ENCODE assay signal across 8 cellular contexts in the genomic region with DNA sequence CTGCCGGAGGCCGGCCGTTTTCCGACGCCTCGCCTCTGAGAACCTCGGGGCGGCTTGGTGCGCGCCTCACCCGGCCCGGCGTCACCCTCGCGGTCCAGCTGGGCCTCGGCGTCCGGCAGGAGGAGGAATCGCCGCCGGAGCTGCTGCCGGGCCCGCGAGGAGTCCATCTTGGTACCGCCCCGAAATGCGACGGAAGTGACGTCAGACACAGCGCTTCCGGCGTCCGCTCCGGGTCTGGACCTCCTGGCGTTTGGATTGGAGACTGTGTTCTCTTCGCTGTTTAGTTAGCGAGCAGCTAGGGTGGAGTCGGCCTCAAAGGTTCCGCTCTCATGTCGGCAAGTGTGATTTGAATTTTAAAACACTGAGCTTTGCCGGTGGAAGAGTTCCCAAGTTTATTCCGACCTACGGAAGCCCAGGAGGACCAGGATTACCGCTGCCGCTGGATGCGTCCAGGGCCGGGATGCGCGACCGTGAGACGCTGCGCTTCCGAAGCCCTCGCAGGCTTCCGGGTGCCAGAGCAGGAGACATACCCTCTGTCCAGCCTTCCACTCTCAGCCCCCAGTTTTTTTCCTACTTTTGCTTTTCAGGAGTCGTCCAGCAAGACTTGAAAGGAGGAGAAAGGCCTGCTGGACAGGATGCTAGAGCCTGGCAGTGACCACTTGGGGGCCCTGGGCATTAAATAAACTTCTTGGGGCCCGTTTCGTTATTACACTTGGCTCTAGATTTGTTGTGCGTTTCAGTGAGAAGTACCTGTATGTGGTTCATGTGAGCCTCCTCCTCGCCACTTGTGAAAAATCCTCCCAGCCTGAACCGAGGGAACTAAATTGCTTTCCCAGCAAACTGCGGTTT. TPM values are rescaled to one million over a fixed set of nuclear protein-coding genes. Genes with fewer than 3 reads are reported as not detected.
DNase-seq lines count a peak whose midpoint lies in the region; ATAC-seq and TF ChIP-seq lines count a peak whose summit lies in the region.

A gene with protein sequence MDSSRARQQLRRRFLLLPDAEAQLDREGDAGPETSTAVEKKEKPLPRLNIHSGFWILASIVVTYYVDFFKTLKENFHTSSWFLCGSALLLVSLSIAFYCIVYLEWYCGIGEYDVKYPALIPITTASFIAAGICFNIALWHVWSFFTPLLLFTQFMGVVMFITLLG (minus strand): TSS at position 188 of the 849 bp plus-strand sequence. CDS start 21 bp downstream, at position 167.

- in situ Hi-C loops in GM13976 (cut with MboI; ENCODE audit: low sequenced_read_pairs, unreplicated experiment) = no loop called here

- H3K36me3 Mint-ChIP-seq in T-helper 17 cell (ENCODE audit: low read depth) = peaks cover 10% of the 10 kb centered on the region

- H3K27me3 ChIP-seq in left ventricle myocardium inferior (ENCODE audit: low read depth) (no peaks in the 10 kb centered on the region), prostate gland (replicated peaks; ENCODE audit: insufficient read depth) (no peaks in the 10 kb centered on the region)

- intact Hi-C loops in left ventricle myocardium inferior (cut with micrococcal nuclease) (no loop called here), prostate gland (cut with DNase I) (loop anchor here (2.0 kb wide), 1 partner anchor 43 kb away; a partner anchor contains a TSS)

- H3K27ac Mint-ChIP-seq in T-helper 17 cell = peak within 1 kb of the TSS; percentile 97

- peak; percentile 96 for ATAC-seq in HG02852 (IDR thresholded peaks at IDR 0.05; ENCODE audit: unreplicated experiment)
- ATAC-seq in T-helper 17 cell = peak; percentile 97

- peak within 1 kb of the TSS; percentile 98 for H3K27ac ChIP-seq in left ventricle myocardium inferior (replicated peaks)
- peak within 1 kb of the TSS; percentile 90 to 93 for H3K27ac ChIP-seq in prostate gland
- peak within 1 kb of the TSS; percentile 91 for H3K27ac ChIP-seq in urinary bladder (ENCODE audit: low read depth)

- no peaks in the 10 kb centered on the region for H3K9me3 ChIP-seq in T-helper 17 cell (ENCODE audit: control insufficient read depth, low read length, poor library complexity, severe bottlenecking)
- H3K9me3 ChIP-seq in left ventricle myocardium inferior (replicated peaks) = no peaks in the 10 kb centered on the region
- no peaks in the 10 kb centered on the region for H3K9me3 ChIP-seq in prostate gland

- H3K27me3 Mint-ChIP-seq in T-helper 17 cell = no peaks in the 10 kb centered on the region

- TF ChIP-seq CTCF in GM13976 (IDR thresholded peaks at IDR 0.05; ENCODE audit: borderline replicate concordance, control extremely low read depth, extremely low read depth, insufficient read depth, missing control alignments) (no peak), left ventricle myocardium inferior (IDR thresholded peaks at IDR 0.05; ENCODE audit: borderline replicate concordance) (peak; percentile 38), prostate gland (IDR thresholded peaks at IDR 0.05) (peak in 2 of 4 experiments; percentile 28 to 36)

- DNase-seq in GM13976 (ENCODE audit: low spot score) = peak; percentile 98
- DNase-seq in NCI-H1694 (lab: John Stamatoyannopoulos, UW) = peak; percentile 67
- peak; percentile 80 to 88 (median 82) for DNase-seq in T-helper 17 cell
- DNase-seq in amygdala (lab: John Stamatoyannopoulos, UW) = peak; percentile 74 to 97 (median 90)
- DNase-seq in left ventricle myocardium inferior = peak; percentile 93
- peak; percentile 92 for DNase-seq in prostate gland (ENCODE audit: low spot score)

- peaks cover 25% of the 10 kb centered on the region for H3K4me1 Mint-ChIP-seq in T-helper 17 cell

- 1% methylated on average over 61 of the region's 62 CpGs for WGBS in prostate gland
- under 1% methylated on average over 62 of the region's 62 CpGs for WGBS in urinary bladder

- TF ChIP-seq POLR2A in prostate gland (IDR thresholded peaks at IDR 0.05) = peak; percentile 33

- peaks cover 40% of the 10 kb centered on the region for H3K4me1 ChIP-seq in left ventricle myocardium inferior
- H3K4me1 ChIP-seq in prostate gland (replicated peaks) = peaks cover 10% of the 10 kb centered on the region
- no peaks in the 10 kb centered on the region for H3K4me1 ChIP-seq in urinary bladder (ENCODE audit: insufficient read depth)

- H3K36me3 ChIP-seq in left ventricle myocardium inferior = peaks cover 29% of the 10 kb centered on the region
- H3K36me3 ChIP-seq in prostate gland = peaks cover 0 to 2% of the 10 kb centered on the region in 2 donors
- no peaks in the 10 kb centered on the region for H3K36me3 ChIP-seq in urinary bladder (ENCODE audit: insufficient read depth)

- H3K4me3 Mint-ChIP-seq in T-helper 17 cell = peak within 1 kb of the TSS; percentile 93

- H3K4me3 ChIP-seq in left ventricle myocardium inferior (peak within 1 kb of the TSS; percentile 97), prostate gland (peak within 1 kb of the TSS; percentile 78 to 90), urinary bladder (ENCODE audit: low read depth, low read length) (peak within 1 kb of the TSS; percentile 84)

RNA-seq across cellular contexts. Expression of the gene that starts here (rescaled TPM):
- total RNA-seq in T-helper 17 cell = 10 to 100 TPM in 1 of 2 donors, 1 to 10 TPM in 1; 9.0 to 10.5 TPM
- total RNA-seq in left ventricle myocardium inferior = 9.8 TPM
- total RNA-seq in prostate gland = 10 to 100 TPM; 14.7 to 35.8 TPM
- 33.0 TPM for total RNA-seq in urinary bladder
- 31.3 TPM for polyA plus RNA-seq in urinary bladder

Comparison
In these comparisons a context has a peak if more than half of its experiments do, and no peak if none do; other contexts are left out.
1. Peak in every context shown above with its lines: DNase-seq, ATAC-seq, H3K4me3 ChIP-seq and H3K27ac ChIP-seq.